ENCODE assay signal across 29 cellular contexts in the genomic region with DNA sequence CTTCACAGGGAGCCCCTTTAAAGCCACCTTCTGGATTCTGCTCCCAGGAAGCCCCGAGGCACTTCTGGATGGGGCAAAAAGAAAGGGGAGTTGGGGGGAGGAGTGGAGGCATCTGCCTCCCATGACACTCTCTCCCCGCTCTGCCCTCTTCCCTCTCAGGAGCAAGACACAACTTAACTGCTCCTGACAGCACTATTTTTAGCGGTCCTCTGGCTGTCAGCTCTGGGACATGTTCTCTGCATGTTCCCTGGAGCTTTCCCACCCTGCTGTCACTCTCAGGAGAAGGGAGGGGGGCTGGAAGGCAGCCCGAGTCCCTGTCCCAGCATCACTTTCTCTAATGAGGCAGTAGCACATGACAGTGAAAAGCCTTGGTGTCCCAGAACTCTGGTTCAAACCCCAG. TPM values are rescaled to one million over a fixed set of nuclear protein-coding genes. Genes with fewer than 3 reads are reported as not detected.
DNase-seq lines count a peak whose midpoint lies in the region; ATAC-seq and TF ChIP-seq lines count a peak whose summit lies in the region.
"Had no signal": no experiment of that assay in that cellular context is flagged by ENCODE, and none has a peak within 500 bp of the region (broad histone marks: within the 10 kb centered on the region; RNA-seq: fewer than 3 reads in every experiment).

No MANE protein-coding gene starts in this region.

- peak; percentile 46 to 67 for TF ChIP-seq POLR2A in gastrocnemius medialis (IDR thresholded peaks at IDR 0.05)

- no peaks in the 10 kb centered on the region for H4K20me1 ChIP-seq in hepatocyte (ENCODE audit: insufficient read depth, poor library complexity, severe bottlenecking)

- ATAC-seq in Right ventricle myocardium inferior = peak; percentile 96
- ATAC-seq in gastrocnemius medialis = peak; percentile 98 to 99
- ATAC-seq in GM18502 (IDR thresholded peaks at IDR 0.05; ENCODE audit: poor library complexity, unreplicated experiment) = no peak
- ATAC-seq: GM12878; natural killer cell; Panc1; stimulated activated naive CD8-positive, alpha-beta T cell treated with anti-CD3 and anti-CD28 coated beads, Interleukin-15, amount 100 ng/mL, for 72 hours had no signal

- whole genome bisulfite sequencing in hepatocyte (ENCODE audit: low lambda C conversion rate, missing lambda C conversion rate) = 60% methylated on average over 4 of the region's 4 CpGs

- no peak overlapping the region for H3K4me2 ChIP-seq in hepatocyte

- H3K27ac ChIP-seq in hepatocyte (peak overlapping the region; percentile 27), gastrocnemius medialis (peak overlapping the region; percentile 86 to 95 (median 92))
- H3K27ac ChIP-seq: coronary artery, epithelial cell of prostate, thoracic aorta had no signal

- H3K9me3 ChIP-seq in hepatocyte (ENCODE audit: low read depth) = no peaks in the 10 kb centered on the region
- H3K9me3 ChIP-seq in gastrocnemius medialis = no peaks in the 10 kb centered on the region
- H3K9me3 ChIP-seq: thoracic aorta had no signal

- H3K36me3 ChIP-seq in hepatocyte (replicated peaks; ENCODE audit: insufficient read depth, low read depth) (no peaks in the 10 kb centered on the region), gastrocnemius medialis (no peaks in the 10 kb centered on the region)
- H3K36me3 ChIP-seq: thoracic aorta had no signal

- H3K9me2 ChIP-seq in hepatocyte (replicated peaks; ENCODE audit: insufficient read depth) = no peaks in the 10 kb centered on the region

- H3K79me2 ChIP-seq in hepatocyte = no peaks in the 10 kb centered on the region

- H3K27me3 ChIP-seq in hepatocyte = no peaks in the 10 kb centered on the region
- H3K27me3 ChIP-seq in gastrocnemius medialis = no peaks in the 10 kb centered on the region

- no peak overlapping the region for H2AFZ ChIP-seq in hepatocyte

- TF ChIP-seq CTCF in hepatocyte (IDR thresholded peaks at IDR 0.05; ENCODE audit: poor library complexity) = no peak
- no peak for TF ChIP-seq CTCF in gastrocnemius medialis (IDR thresholded peaks at IDR 0.05 in 4 of 5, conservative IDR thresholded peaks at IDR 0.05 in 1 of 5)

- in situ Hi-C loops in gastrocnemius medialis (cut with MboI; ENCODE audit: low sequenced_read_pairs in 4 of 4) = no loop called here

- intact Hi-C loops in Right ventricle myocardium inferior (cut with DNase I) = no loop called here
- intact Hi-C loops in gastrocnemius medialis (cut with DNase I; ENCODE audit: low total_unique reads) = no loop called here

- peaks cover 10% of the 10 kb centered on the region for H3K4me1 ChIP-seq in hepatocyte (ENCODE audit: insufficient read depth)
- H3K4me1 ChIP-seq in gastrocnemius medialis = peaks cover 17 to 19% of the 10 kb centered on the region in 2 donors

- DNase-seq in NCI-H2171 treated with DMSO at 0.1 percent for 48 hours (lab: John Stamatoyannopoulos, UW) (peak; percentile 48), Right ventricle myocardium inferior (ENCODE audit: missing footprints) (peak; percentile 75), hepatocyte (ENCODE audit: low spot score) (no peak), gastrocnemius medialis (peak; percentile 93 to 95), NCI-H446 treated with DMSO at 0.1 percent for 48 hours (lab: John Stamatoyannopoulos, UW) (no peak), NCI-H2081 (lab: John Stamatoyannopoulos, UW) (no peak)
- DNase-seq: ACHN; activated CD4-positive, alpha-beta T cell treated with anti-CD3 and anti-CD28 coated beads for 4 hours; activated effector memory CD4-positive, alpha-beta T cell treated with anti-CD3 and anti-CD28 coated beads, Interleukin-2, amount 50 U/mL, for 16 hours; activated T-cell treated with anti-CD3 and anti-CD28 coated beads, Interleukin-2, amount 50 U/mL, for 1 hour; DMS 273 treated with DMSO at 0.1 percent for 48 hours; effector CD8-positive, alpha-beta T cell; H7; MM.1S; natural killer cell; NCI-H1105 treated with DMSO at 0.1 percent for 48 hours; NCI-H2029 treated with DMSO at 0.1 percent for 48 hours; NCI-H345; NCI-H748 treated with DMSO at 0.1 percent for 48 hours; SIG-M5; stimulated activated CD8-positive, alpha-beta memory T cell treated with anti-CD3 and anti-CD28 coated beads, Interleukin-4, amount 100 ng/mL, for 48 hours; stimulated activated naive CD8-positive, alpha-beta T cell treated with anti-CD3 and anti-CD28 coated beads, Interleukin-15, amount 100 ng/mL, for 72 hours; T-helper 9 cell had no signal

- H3K4me3 ChIP-seq in hepatocyte (no peak overlapping the region), gastrocnemius medialis (peak overlapping the region in 1 of 4 donors; percentile 23)
- H3K4me3 ChIP-seq: coronary artery, GM12878, thoracic aorta had no signal

RNA-seq across cellular contexts. Expression of gene PLB1, which starts 32.3 kb away (rescaled TPM):
- total RNA-seq in Right ventricle myocardium inferior = 3.0 TPM
- total RNA-seq in hepatocyte = 19.2 and 21.7 TPM in 2 replicates
- 19.7 and 20.5 TPM in 2 replicates for polyA plus RNA-seq in hepatocyte
- 1 to 10 TPM; 1.2 to 4.3 (median 2.8) TPM for total RNA-seq in gastrocnemius medialis
- total RNA-seq: H7 had no signal

Comparison
In these comparisons a context has a peak if more than half of its experiments do, and no peak if none do; other contexts are left out.
1. DNase-seq: peak in NCI-H2171 treated with DMSO at 0.1 percent for 48 hours (single experiment), Right ventricle myocardium inferior (single experiment) and gastrocnemius medialis (2 of 2); none in hepatocyte (single experiment), NCI-H446 treated with DMSO at 0.1 percent for 48 hours (single experiment) and NCI-H2081 (0 of 2).